ENCODE assay signal across 1 cellular context in the genomic region with DNA sequence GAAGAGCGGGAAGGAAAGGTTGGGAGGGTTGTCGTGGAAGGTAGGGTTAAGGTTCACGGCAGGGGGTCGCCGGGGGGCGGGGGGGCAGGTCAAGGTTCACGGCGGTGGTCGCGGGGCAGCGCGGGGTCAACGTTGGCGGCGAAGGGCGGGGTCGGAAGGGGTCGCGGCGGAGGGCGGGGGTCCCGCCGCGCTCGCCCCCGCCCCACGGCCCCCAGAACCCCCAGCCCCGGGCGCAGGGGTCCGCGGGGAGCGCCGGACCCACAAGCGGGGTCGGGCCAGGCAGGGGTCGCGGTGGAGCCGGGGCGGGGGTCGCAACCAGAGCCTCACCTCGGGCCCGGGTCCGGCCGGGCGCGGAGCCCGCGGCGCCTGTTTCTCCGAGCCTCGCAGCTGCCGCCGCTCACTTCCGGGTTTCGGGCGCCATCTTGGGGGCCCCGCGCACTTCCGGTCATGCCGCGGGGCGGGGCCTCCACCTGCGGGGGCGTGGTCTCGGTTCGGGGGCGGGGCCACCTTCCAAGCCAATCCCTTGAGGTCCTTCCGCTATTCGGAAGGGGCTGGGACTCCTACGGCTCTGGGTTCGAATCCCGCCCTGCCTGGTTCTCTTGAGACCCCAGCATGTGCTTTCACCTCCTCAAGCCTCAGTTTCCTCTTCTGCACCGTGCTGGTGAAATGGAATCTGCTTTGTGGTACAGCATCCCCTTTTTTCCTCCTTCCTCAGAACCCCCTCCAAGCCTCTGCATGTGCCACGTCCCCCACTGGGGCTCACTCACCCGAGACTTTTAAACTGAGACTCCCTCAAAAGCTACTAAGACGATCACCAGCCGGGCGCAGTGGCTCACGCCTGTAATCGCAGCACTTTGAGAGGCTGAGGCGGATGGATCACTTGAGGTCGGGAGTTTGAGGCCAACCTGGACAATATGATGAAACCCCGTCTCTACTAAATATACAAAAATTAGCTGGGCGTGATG.
TF ChIP-seq lines count a peak whose summit lies in the region.

A gene with protein sequence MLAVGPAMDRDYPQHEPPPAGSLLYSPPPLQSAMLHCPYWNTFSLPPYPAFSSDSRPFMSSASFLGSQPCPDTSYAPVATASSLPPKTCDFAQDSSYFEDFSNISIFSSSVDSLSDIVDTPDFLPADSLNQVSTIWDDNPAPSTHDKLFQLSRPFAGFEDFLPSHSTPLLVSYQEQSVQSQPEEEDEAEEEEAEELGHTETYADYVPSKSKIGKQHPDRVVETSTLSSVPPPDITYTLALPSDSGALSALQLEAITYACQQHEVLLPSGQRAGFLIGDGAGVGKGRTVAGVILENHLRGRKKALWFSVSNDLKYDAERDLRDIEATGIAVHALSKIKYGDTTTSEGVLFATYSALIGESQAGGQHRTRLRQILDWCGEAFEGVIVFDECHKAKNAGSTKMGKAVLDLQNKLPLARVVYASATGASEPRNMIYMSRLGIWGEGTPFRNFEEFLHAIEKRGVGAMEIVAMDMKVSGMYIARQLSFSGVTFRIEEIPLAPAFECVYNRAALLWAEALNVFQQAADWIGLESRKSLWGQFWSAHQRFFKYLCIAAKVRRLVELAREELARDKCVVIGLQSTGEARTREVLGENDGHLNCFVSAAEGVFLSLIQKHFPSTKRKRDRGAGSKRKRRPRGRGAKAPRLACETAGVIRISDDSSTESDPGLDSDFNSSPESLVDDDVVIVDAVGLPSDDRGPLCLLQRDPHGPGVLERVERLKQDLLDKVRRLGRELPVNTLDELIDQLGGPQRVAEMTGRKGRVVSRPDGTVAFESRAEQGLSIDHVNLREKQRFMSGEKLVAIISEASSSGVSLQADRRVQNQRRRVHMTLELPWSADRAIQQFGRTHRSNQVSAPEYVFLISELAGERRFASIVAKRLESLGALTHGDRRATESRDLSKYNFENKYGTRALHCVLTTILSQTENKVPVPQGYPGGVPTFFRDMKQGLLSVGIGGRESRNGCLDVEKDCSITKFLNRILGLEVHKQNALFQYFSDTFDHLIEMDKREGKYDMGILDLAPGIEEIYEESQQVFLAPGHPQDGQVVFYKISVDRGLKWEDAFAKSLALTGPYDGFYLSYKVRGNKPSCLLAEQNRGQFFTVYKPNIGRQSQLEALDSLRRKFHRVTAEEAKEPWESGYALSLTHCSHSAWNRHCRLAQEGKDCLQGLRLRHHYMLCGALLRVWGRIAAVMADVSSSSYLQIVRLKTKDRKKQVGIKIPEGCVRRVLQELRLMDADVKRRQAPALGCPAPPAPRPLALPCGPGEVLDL (N-terminal part only) (minus strand): TSS at position 424 of the 965 bp plus-strand sequence. CDS start 19,992 bp downstream, outside the sequence.

TF ChIP-seq in K562, 482 proteins besides CTCF, POLR2A, EP300 and RAD21 (continued from another document and continues in another):
- 0 out of 2 replicates have a peak, but pooled peaks have one; percentile 20 for TF ChIP-seq CREB1 (IDR thresholded peaks at IDR 0.05)
- no peak; the same call in 1 of the 2 replicates for TF ChIP-seq CREB1 (CRISPR knock-in tag; IDR thresholded peaks at IDR 0.05)
- TF ChIP-seq, protein P1, sequence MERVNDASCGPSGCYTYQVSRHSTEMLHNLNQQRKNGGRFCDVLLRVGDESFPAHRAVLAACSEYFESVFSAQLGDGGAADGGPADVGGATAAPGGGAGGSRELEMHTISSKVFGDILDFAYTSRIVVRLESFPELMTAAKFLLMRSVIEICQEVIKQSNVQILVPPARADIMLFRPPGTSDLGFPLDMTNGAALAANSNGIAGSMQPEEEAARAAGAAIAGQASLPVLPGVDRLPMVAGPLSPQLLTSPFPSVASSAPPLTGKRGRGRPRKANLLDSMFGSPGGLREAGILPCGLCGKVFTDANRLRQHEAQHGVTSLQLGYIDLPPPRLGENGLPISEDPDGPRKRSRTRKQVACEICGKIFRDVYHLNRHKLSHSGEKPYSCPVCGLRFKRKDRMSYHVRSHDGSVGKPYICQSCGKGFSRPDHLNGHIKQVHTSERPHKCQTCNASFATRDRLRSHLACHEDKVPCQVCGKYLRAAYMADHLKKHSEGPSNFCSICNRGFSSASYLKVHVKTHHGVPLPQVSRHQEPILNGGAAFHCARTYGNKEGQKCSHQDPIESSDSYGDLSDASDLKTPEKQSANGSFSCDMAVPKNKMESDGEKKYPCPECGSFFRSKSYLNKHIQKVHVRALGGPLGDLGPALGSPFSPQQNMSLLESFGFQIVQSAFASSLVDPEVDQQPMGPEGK (CRISPR knock-in tag; IDR thresholded peaks at IDR 0.05; ENCODE audit: borderline replicate concordance), result no peak
- TF ChIP-seq CCNT2 (IDR thresholded peaks at IDR 0.05; ENCODE audit: borderline replicate concordance, extremely low read depth, insufficient read length, low read depth, low read length), result peak; percentile 83
- TF ChIP-seq NFIC (IDR thresholded peaks at IDR 0.05), result no peak; the same call in 1 of the 2 replicates
- TF ChIP-seq ARNT (IDR thresholded peaks at IDR 0.05), result peak; percentile 16 to 73; a peak in 1 of 4 replicates
- TF ChIP-seq TARDBP (IDR thresholded peaks at IDR 0.05), result no peak
- no peak for TF ChIP-seq HDAC8 (tag; IDR thresholded peaks at IDR 0.05)
- TF ChIP-seq, protein P2, sequence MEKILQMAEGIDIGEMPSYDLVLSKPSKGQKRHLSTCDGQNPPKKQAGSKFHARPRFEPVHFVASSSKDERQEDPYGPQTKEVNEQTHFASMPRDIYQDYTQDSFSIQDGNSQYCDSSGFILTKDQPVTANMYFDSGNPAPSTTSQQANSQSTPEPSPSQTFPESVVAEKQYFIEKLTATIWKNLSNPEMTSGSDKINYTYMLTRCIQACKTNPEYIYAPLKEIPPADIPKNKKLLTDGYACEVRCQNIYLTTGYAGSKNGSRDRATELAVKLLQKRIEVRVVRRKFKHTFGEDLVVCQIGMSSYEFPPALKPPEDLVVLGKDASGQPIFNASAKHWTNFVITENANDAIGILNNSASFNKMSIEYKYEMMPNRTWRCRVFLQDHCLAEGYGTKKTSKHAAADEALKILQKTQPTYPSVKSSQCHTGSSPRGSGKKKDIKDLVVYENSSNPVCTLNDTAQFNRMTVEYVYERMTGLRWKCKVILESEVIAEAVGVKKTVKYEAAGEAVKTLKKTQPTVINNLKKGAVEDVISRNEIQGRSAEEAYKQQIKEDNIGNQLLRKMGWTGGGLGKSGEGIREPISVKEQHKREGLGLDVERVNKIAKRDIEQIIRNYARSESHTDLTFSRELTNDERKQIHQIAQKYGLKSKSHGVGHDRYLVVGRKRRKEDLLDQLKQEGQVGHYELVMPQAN (IDR thresholded peaks at IDR 0.05; ENCODE audit: borderline replicate concordance), result 0 out of 2 replicates have a peak, but pooled peaks have one; percentile 29
- TF ChIP-seq SPI1 (IDR thresholded peaks at IDR 0.05; ENCODE audit: borderline replicate concordance, low read depth, low read length), result peak; percentile 59
- TF ChIP-seq GATAD2B (IDR thresholded peaks at IDR 0.05; ENCODE audit: borderline replicate concordance), result peak; percentile 98
- TF ChIP-seq BHLHE40 (IDR thresholded peaks at IDR 0.05; ENCODE audit: low read length), result peak; percentile 54; the same call in 1 of the 2 replicates
- TF ChIP-seq, protein P3, sequence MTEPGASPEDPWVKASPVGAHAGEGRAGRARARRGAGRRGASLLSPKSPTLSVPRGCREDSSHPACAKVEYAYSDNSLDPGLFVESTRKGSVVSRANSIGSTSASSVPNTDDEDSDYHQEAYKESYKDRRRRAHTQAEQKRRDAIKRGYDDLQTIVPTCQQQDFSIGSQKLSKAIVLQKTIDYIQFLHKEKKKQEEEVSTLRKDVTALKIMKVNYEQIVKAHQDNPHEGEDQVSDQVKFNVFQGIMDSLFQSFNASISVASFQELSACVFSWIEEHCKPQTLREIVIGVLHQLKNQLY (CRISPR knock-in tag; conservative IDR thresholded peaks at IDR 0.05), result no peak
- TF ChIP-seq, protein P4, sequence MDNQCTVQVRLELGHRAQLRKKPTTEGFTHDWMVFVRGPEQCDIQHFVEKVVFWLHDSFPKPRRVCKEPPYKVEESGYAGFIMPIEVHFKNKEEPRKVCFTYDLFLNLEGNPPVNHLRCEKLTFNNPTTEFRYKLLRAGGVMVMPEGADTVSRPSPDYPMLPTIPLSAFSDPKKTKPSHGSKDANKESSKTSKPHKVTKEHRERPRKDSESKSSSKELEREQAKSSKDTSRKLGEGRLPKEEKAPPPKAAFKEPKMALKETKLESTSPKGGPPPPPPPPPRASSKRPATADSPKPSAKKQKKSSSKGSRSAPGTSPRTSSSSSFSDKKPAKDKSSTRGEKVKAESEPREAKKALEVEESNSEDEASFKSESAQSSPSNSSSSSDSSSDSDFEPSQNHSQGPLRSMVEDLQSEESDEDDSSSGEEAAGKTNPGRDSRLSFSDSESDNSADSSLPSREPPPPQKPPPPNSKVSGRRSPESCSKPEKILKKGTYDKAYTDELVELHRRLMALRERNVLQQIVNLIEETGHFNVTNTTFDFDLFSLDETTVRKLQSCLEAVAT (IDR thresholded peaks at IDR 0.05), result peak in 1 of 2 experiments; percentile 81; a peak in 1 of 4 replicates
- no peak for TF ChIP-seq NR2C2 (CRISPR knock-in tag; IDR thresholded peaks at IDR 0.05)
- TF ChIP-seq NR2C2 (tag; IDR thresholded peaks at IDR 0.05), result peak; percentile 96
- 0 out of 2 replicates have a peak, but pooled peaks have one; percentile 65 for TF ChIP-seq KAT7 (CRISPR knock-in tag; IDR thresholded peaks at IDR 0.05; ENCODE audit: borderline replicate concordance)
- TF ChIP-seq MAZ (CRISPR knock-in tag; conservative IDR thresholded peaks at IDR 0.05 in 1 of 2, IDR thresholded peaks at IDR 0.05 in 1 of 2), result peak; percentile 79 to 92
- no peak for TF ChIP-seq ZNF232 (CRISPR knock-in tag; IDR thresholded peaks at IDR 0.05)
- TF ChIP-seq NFYB (IDR thresholded peaks at IDR 0.05; ENCODE audit: extremely low read depth, insufficient read length), result peak; percentile 5
- peak; percentile 51; the same call in 1 of the 2 replicates for TF ChIP-seq MTA3 (IDR thresholded peaks at IDR 0.05; ENCODE audit: borderline replicate concordance)
- no peak for TF ChIP-seq SMC3 (conservative IDR thresholded peaks at IDR 0.05; ENCODE audit: insufficient read depth, low read depth, low read length)
- peak; percentile 63; the same call in 1 of the 2 replicates for TF ChIP-seq GTF2E2 (tag; IDR thresholded peaks at IDR 0.05)
- peak; percentile 87 for TF ChIP-seq TBP (optimal IDR thresholded peaks at IDR 0.05; ENCODE audit: low read depth, low read length)
- TF ChIP-seq, protein P5, sequence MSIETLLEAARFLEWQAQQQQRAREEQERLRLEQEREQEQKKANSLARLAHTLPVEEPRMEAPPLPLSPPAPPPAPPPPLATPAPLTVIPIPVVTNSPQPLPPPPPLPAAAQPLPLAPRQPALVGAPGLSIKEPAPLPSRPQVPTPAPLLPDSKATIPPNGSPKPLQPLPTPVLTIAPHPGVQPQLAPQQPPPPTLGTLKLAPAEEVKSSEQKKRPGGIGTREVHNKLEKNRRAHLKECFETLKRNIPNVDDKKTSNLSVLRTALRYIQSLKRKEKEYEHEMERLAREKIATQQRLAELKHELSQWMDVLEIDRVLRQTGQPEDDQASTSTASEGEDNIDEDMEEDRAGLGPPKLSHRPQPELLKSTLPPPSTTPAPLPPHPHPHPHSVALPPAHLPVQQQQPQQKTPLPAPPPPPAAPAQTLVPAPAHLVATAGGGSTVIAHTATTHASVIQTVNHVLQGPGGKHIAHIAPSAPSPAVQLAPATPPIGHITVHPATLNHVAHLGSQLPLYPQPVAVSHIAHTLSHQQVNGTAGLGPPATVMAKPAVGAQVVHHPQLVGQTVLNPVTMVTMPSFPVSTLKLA (conservative IDR thresholded peaks at IDR 0.05), result peak; percentile 77 to 93
- TF ChIP-seq, protein P6, sequence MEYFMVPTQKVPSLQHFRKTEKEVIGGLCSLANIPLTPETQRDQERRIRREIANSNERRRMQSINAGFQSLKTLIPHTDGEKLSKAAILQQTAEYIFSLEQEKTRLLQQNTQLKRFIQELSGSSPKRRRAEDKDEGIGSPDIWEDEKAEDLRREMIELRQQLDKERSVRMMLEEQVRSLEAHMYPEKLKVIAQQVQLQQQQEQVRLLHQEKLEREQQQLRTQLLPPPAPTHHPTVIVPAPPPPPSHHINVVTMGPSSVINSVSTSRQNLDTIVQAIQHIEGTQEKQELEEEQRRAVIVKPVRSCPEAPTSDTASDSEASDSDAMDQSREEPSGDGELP (CRISPR knock-in tag; IDR thresholded peaks at IDR 0.05; ENCODE audit: borderline replicate concordance), result peak; percentile 84
- TF ChIP-seq EHMT2 (IDR thresholded peaks at IDR 0.05), result no peak
- TF ChIP-seq MXI1 (IDR thresholded peaks at IDR 0.05; ENCODE audit: low read depth, low read length), result 0 out of 2 replicates have a peak, but pooled peaks have one; percentile 50
